In the genomic region with DNA sequence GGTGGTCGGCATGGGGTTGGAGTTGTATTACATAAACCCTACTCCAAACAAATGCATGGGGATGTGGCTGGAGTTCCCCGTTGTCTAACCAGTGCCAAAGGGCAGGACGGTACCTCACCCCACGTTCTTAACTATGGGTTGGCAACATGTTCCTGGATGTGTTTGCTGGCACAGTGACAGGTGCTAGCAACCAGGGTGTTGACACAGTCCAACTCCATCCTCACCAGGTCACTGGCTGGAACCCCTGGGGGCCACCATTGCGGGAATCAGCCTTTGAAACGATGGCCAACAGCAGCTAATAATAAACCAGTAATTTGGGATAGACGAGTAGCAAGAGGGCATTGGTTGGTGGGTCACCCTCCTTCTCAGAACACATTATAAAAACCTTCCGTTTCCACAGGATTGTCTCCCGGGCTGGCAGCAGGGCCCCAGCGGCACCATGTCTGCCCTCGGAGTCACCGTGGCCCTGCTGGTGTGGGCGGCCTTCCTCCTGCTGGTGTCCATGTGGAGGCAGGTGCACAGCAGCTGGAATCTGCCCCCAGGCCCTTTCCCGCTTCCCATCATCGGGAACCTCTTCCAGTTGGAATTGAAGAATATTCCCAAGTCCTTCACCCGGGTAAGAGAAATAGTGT, we compare ENCODE assay signal across 1 cellular context.
TF ChIP-seq lines count a peak whose summit lies in the region.

TSS of gene CYP2E1 (plus strand) at position 407 of the 632 bp plus-strand sequence. CDS start at position 440, 33 bp downstream.

TF ChIP-seq in A549, 52 proteins besides CTCF, POLR2A, EP300 and RAD21 (continued from another document):
- TF ChIP-seq BCL3 (IDR thresholded peaks at IDR 0.05) (no peak), TFCP2L1 (CRISPR knock-in tag; IDR thresholded peaks at IDR 0.05) (no peak), ZSCAN20 (CRISPR knock-in tag; IDR thresholded peaks at IDR 0.05) (no peak), RCOR1 (IDR thresholded peaks at IDR 0.05; ENCODE audit: low read depth, low read length) (no peak), MYC (IDR thresholded peaks at IDR 0.05; ENCODE audit: borderline replicate concordance, low read length) (no peak)
